Comparison of ENCODE assay signal across 17 cellular contexts in the genomic region with DNA sequence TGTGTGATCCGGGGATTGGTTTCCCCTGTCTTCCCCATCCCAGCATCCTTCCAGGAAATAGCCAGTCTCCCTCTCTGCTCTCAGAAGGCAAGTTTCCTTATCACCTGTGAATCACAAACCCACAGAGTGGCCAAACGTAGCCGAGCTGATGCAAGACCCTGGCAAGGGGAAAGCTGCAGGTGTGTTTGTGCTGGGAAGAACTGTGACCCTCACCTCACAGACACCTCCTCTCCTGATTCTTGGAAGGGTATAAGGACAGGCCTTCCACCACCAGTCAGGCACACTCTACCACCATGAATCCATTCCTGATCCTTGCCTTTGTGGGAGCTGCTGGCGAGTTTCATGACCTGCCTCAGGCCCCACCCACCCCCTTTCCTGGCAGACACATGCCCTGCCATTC. TPM values are rescaled to one million over a fixed set of nuclear protein-coding genes. Genes with fewer than 3 reads are reported as not detected.
DNase-seq lines count a peak whose midpoint lies in the region; ATAC-seq and TF ChIP-seq lines count a peak whose summit lies in the region.
"Had no signal": no experiment of that assay in that cellular context is flagged by ENCODE, and none has a peak within 500 bp of the region (broad histone marks: within the 10 kb centered on the region; RNA-seq: fewer than 3 reads in every experiment).

A gene (plus strand): TSS at position 281 of the 400 bp plus-strand sequence. CDS start 13 bp downstream, at position 294.

- H3K4me1 Mint-ChIP-seq in activated T-helper 17 cell treated with anti-CD3 and anti-CD28 coated beads, Interleukin-2, amount 50 U/mL, for 72 hours, result no peaks in the 10 kb centered on the region
- H3K4me1 Mint-ChIP-seq in stimulated activated effector memory CD8-positive, alpha-beta T cell treated with anti-CD3 and anti-CD28 coated beads, Interleukin-12 subunit alpha, Interleukin-12 subunit beta, amount 100 ng/mL, for 72 hours, result no peaks in the 10 kb centered on the region
- H3K4me1 Mint-ChIP-seq in activated T-cell treated with anti-CD3 and anti-CD28 coated beads, Interleukin-2, amount 50 U/mL, for 72 hours (ENCODE audit: low read depth), result peaks cover 7% of the 10 kb centered on the region
- H3K4me1 Mint-ChIP-seq: activated CD4-positive, alpha-beta T cell treated with anti-CD3 and anti-CD28 coated beads, Interleukin-2, amount 10 ng/mL, durations not matched to agents 7 days and 5 days had no signal

- H3K4me3 ChIP-seq in esophagus squamous epithelium (no peak within 1 kb of the TSS), heart right ventricle (no peak within 1 kb of the TSS)
- H3K4me3 ChIP-seq: gastroesophageal sphincter, left ventricle myocardium inferior, ovary had no signal

- H3K27me3 ChIP-seq in esophagus squamous epithelium (peaks cover 0 to 11% (median 0%) of the 10 kb centered on the region in 4 donors), heart right ventricle (peaks cover 0 to 2% (median 0%) of the 10 kb centered on the region in 7 donors)
- H3K27me3 ChIP-seq: ovary had no signal

- no peak for DNase-seq in HT-29 (ENCODE audit: low spot score)
- DNase-seq in esophagus squamous epithelium (lab: John Stamatoyannopoulos, UW), result no peak
- DNase-seq in stimulated activated effector memory CD8-positive, alpha-beta T cell treated with anti-CD3 and anti-CD28 coated beads, Interleukin-12 subunit alpha, Interleukin-12 subunit beta, amount 100 ng/mL, for 72 hours (ENCODE audit: low spot score in 2 of 2), result no peak
- DNase-seq in activated T-cell treated with anti-CD3 and anti-CD28 coated beads, Interleukin-2, amount 50 U/mL, for 72 hours, result no peak
- no peak for DNase-seq in heart right ventricle
- DNase-seq in RPMI8226, result no peak
- DNase-seq: activated CD4-positive, alpha-beta T cell treated with anti-CD3 and anti-CD28 coated beads, Interleukin-2, amount 10 ng/mL, durations not matched to agents 7 days and 5 days; activated naive CD4-positive, alpha-beta T cell treated with Interleukin-2 at 50 U/mL for 16 hours; HCEC 1CT; Karpas-422; left ventricle myocardium inferior; NCI-H82; ovary; stimulated activated naive CD8-positive, alpha-beta T cell treated with anti-CD3 and anti-CD28 coated beads, Interleukin-15, amount 100 ng/mL, for 72 hours had no signal

- no peak within 1 kb of the TSS for H3K4me3 Mint-ChIP-seq in activated T-helper 17 cell treated with anti-CD3 and anti-CD28 coated beads, Interleukin-2, amount 50 U/mL, for 72 hours
- no peak within 1 kb of the TSS for H3K4me3 Mint-ChIP-seq in stimulated activated effector memory CD8-positive, alpha-beta T cell treated with anti-CD3 and anti-CD28 coated beads, Interleukin-12 subunit alpha, Interleukin-12 subunit beta, amount 100 ng/mL, for 72 hours
- H3K4me3 Mint-ChIP-seq in activated T-cell treated with anti-CD3 and anti-CD28 coated beads, Interleukin-2, amount 50 U/mL, for 72 hours, result no peak within 1 kb of the TSS
- H3K4me3 Mint-ChIP-seq: activated CD4-positive, alpha-beta T cell treated with anti-CD3 and anti-CD28 coated beads, Interleukin-2, amount 10 ng/mL, durations not matched to agents 7 days and 5 days; stimulated activated naive CD8-positive, alpha-beta T cell treated with anti-CD3 and anti-CD28 coated beads, Interleukin-15, amount 100 ng/mL, for 72 hours had no signal

- no peaks in the 10 kb centered on the region for H3K9me3 Mint-ChIP-seq in activated T-helper 17 cell treated with anti-CD3 and anti-CD28 coated beads, Interleukin-2, amount 50 U/mL, for 72 hours
- no peaks in the 10 kb centered on the region for H3K9me3 Mint-ChIP-seq in stimulated activated effector memory CD8-positive, alpha-beta T cell treated with anti-CD3 and anti-CD28 coated beads, Interleukin-12 subunit alpha, Interleukin-12 subunit beta, amount 100 ng/mL, for 72 hours
- H3K9me3 Mint-ChIP-seq in activated T-cell treated with anti-CD3 and anti-CD28 coated beads, Interleukin-2, amount 50 U/mL, for 72 hours, result no peaks in the 10 kb centered on the region
- H3K9me3 Mint-ChIP-seq: activated CD4-positive, alpha-beta T cell treated with anti-CD3 and anti-CD28 coated beads, Interleukin-2, amount 10 ng/mL, durations not matched to agents 7 days and 5 days; stimulated activated naive CD8-positive, alpha-beta T cell treated with anti-CD3 and anti-CD28 coated beads, Interleukin-15, amount 100 ng/mL, for 72 hours had no signal

- TF ChIP-seq POLR2A in esophagus squamous epithelium (IDR thresholded peaks at IDR 0.05), result no peak

- H3K36me3 Mint-ChIP-seq in activated T-helper 17 cell treated with anti-CD3 and anti-CD28 coated beads, Interleukin-2, amount 50 U/mL, for 72 hours (ENCODE audit: low read depth), result no peaks in the 10 kb centered on the region
- H3K36me3 Mint-ChIP-seq in stimulated activated effector memory CD8-positive, alpha-beta T cell treated with anti-CD3 and anti-CD28 coated beads, Interleukin-12 subunit alpha, Interleukin-12 subunit beta, amount 100 ng/mL, for 72 hours, result no peaks in the 10 kb centered on the region
- H3K36me3 Mint-ChIP-seq in activated T-cell treated with anti-CD3 and anti-CD28 coated beads, Interleukin-2, amount 50 U/mL, for 72 hours (ENCODE audit: insufficient read depth in 2 of 2), result no peaks in the 10 kb centered on the region

- intact Hi-C loops in esophagus squamous epithelium (cut with DNase I), result no loop called here
- intact Hi-C loops in heart right ventricle (cut with DNase I), result no loop called here

- H3K4me1 ChIP-seq in esophagus squamous epithelium (peaks cover 0 to 10% (median 0%) of the 10 kb centered on the region in 3 donors), heart right ventricle (no peaks in the 10 kb centered on the region)
- H3K4me1 ChIP-seq: gastroesophageal sphincter, left ventricle myocardium inferior had no signal

- peak within 1 kb of the TSS; percentile 26 for H3K27ac Mint-ChIP-seq in activated T-helper 17 cell treated with anti-CD3 and anti-CD28 coated beads, Interleukin-2, amount 50 U/mL, for 72 hours
- peak within 1 kb of the TSS; percentile 5 for H3K27ac Mint-ChIP-seq in stimulated activated effector memory CD8-positive, alpha-beta T cell treated with anti-CD3 and anti-CD28 coated beads, Interleukin-12 subunit alpha, Interleukin-12 subunit beta, amount 100 ng/mL, for 72 hours
- H3K27ac Mint-ChIP-seq in activated T-cell treated with anti-CD3 and anti-CD28 coated beads, Interleukin-2, amount 50 U/mL, for 72 hours, result no peak within 1 kb of the TSS
- H3K27ac Mint-ChIP-seq: activated CD4-positive, alpha-beta T cell treated with anti-CD3 and anti-CD28 coated beads, Interleukin-2, amount 10 ng/mL, durations not matched to agents 7 days and 5 days had no signal

- H3K36me3 ChIP-seq in esophagus squamous epithelium (no peaks in the 10 kb centered on the region), heart right ventricle (no peaks in the 10 kb centered on the region)
- H3K36me3 ChIP-seq: gastroesophageal sphincter, left ventricle myocardium inferior, ovary had no signal

- 48 to 54% methylated on average over 4 of the region's 4 CpGs for whole genome bisulfite sequencing in esophagus squamous epithelium, 2 donors
- WGBS in heart right ventricle, 2 donors, result 56 to 77% methylated on average over 4 of the region's 4 CpGs

- no peak for ATAC-seq in activated T-helper 17 cell treated with anti-CD3 and anti-CD28 coated beads, Interleukin-2, amount 50 U/mL, for 72 hours (replicated peaks)
- ATAC-seq in stimulated activated effector memory CD8-positive, alpha-beta T cell treated with anti-CD3 and anti-CD28 coated beads, Interleukin-12 subunit alpha, Interleukin-12 subunit beta, amount 100 ng/mL, for 72 hours, result no peak
- ATAC-seq in activated T-cell treated with anti-CD3 and anti-CD28 coated beads, Interleukin-2, amount 50 U/mL, for 72 hours (replicated peaks in 1 of 2), result no peak
- ATAC-seq in heart right ventricle, result no peak
- ATAC-seq: gastroesophageal sphincter had no signal

- H3K9me3 ChIP-seq in esophagus squamous epithelium (no peaks in the 10 kb centered on the region), heart right ventricle (peaks cover 0 to 7% (median 0%) of the 10 kb centered on the region in 11 donors)
- H3K9me3 ChIP-seq: left ventricle myocardium inferior, ovary had no signal

- TF ChIP-seq CTCF in esophagus squamous epithelium (IDR thresholded peaks at IDR 0.05) (no peak), heart right ventricle (IDR thresholded peaks at IDR 0.05) (no peak)

- H3K27ac ChIP-seq in esophagus squamous epithelium (no peak within 1 kb of the TSS), heart right ventricle (no peak within 1 kb of the TSS)
- H3K27ac ChIP-seq: gastroesophageal sphincter, left ventricle myocardium inferior, ovary had no signal

- peaks cover 27% of the 10 kb centered on the region for H3K27me3 Mint-ChIP-seq in activated T-helper 17 cell treated with anti-CD3 and anti-CD28 coated beads, Interleukin-2, amount 50 U/mL, for 72 hours
- H3K27me3 Mint-ChIP-seq in activated T-cell treated with anti-CD3 and anti-CD28 coated beads, Interleukin-2, amount 50 U/mL, for 72 hours (ENCODE audit: low read depth), result peaks cover 20% of the 10 kb centered on the region

RNA-seq across cellular contexts. Expression of the gene that starts here (rescaled TPM):
- total RNA-seq in HT-29 (2014; rRNA removed; shearing (Covaris generic)), result 106 and 123 TPM in 2 replicates
- total RNA-seq in activated T-helper 17 cell treated with anti-CD3 and anti-CD28 coated beads, Interleukin-2, amount 50 U/mL, for 72 hours, result not detected
- total RNA-seq in esophagus squamous epithelium (100 to 1,000 TPM in 1 of 4 donors, 10 to 100 TPM in 3; 39.5 to 204 (median 56.5) TPM), heart right ventricle (1 to 10 TPM in 1 of 10 donors, under 1 TPM in 6, not detected in 3; 0.31 to 1.0 (median 0.77) TPM)
- not detected for total RNA-seq in activated T-cell treated with anti-CD3 and anti-CD28 coated beads, Interleukin-2, amount 50 U/mL, for 72 hours
- under 1 TPM in 1 of 2 donors, not detected in 1; 0.07 TPM for polyA plus RNA-seq in heart right ventricle
- total RNA-seq: activated CD4-positive, alpha-beta T cell treated with anti-CD3 and anti-CD28 coated beads, Interleukin-2, amount 10 ng/mL, durations not matched to agents 7 days and 5 days; left ventricle myocardium inferior; myocyte had no signal
- polyA plus RNA-seq: ovary had no signal

Comparison
In these comparisons a context has a peak if more than half of its experiments do, and no peak if none do; other contexts are left out.
1. RNA of the gene that starts here (total RNA-seq): 106 to 123 TPM in HT-29 and 39.5 to 204 TPM in esophagus squamous epithelium; 0.31 to 1.0 TPM in heart right ventricle, not detected in activated T-helper 17 cell treated with anti-CD3 and anti-CD28 coated beads, Interleukin-2, amount 50 U/mL, for 72 hours and not detected in activated T-cell treated with anti-CD3 and anti-CD28 coated beads, Interleukin-2, amount 50 U/mL, for 72 hours; every median in the first group is over 10 times any median in the second.